21 cellular contexts compared by ENCODE assay signal in genomic region chr2:56416500-56417176, GRCh38.
DNase-seq lines count a peak whose midpoint lies in the region; ATAC-seq and TF ChIP-seq lines count a peak whose summit lies in the region.
"Had no signal": no experiment of that assay in that cellular context is flagged by ENCODE, and none has a peak within 500 bp of the region (broad histone marks: within the 10 kb centered on the region; RNA-seq: fewer than 3 reads in every experiment).

No MANE protein-coding gene starts in this region.

- H3K36me3 ChIP-seq in trophoblast cell (ENCODE audit: control insufficient read depth in 1 of 2, insufficient read depth in 2 of 2, low read length in 2 of 2), result no peaks in the 10 kb centered on the region
- H3K36me3 ChIP-seq in mucosa of descending colon (ENCODE audit: low read depth), result no peaks in the 10 kb centered on the region
- H3K36me3 ChIP-seq: BE2C had no signal

- H2AFZ ChIP-seq in trophoblast cell (ENCODE audit: insufficient read depth, low read length, poor library complexity), result no peak overlapping the region

- no peak overlapping the region for H3K4ac ChIP-seq in trophoblast cell (ENCODE audit: low read depth, low read length)

- H4K12ac ChIP-seq in trophoblast cell (ENCODE audit: low read depth, low read length), result no peak overlapping the region

- ATAC-seq in GM18868 (IDR thresholded peaks at IDR 0.05; ENCODE audit: unreplicated experiment) (peak; percentile 74), HG02840 (IDR thresholded peaks at IDR 0.05; ENCODE audit: low FRiP score, unreplicated experiment) (peak; percentile 70), HG03565 (IDR thresholded peaks at IDR 0.05; ENCODE audit: unreplicated experiment) (peak; percentile 50), mucosa of descending colon (no peak)

- no peak overlapping the region for H3K27ac ChIP-seq in trophoblast cell (ENCODE audit: low read depth, low read length)

- no peaks in the 10 kb centered on the region for H3K79me2 ChIP-seq in trophoblast cell (ENCODE audit: control insufficient read depth, insufficient read depth, low read length, poor library complexity)

- H3K18ac ChIP-seq in trophoblast cell (ENCODE audit: low read length), result no peak overlapping the region

- DNase-seq in GM10248 (ENCODE audit: extremely low spot score) (peak; percentile 1), kidney tubule cell (ENCODE audit: low spot score) (no peak), trophoblast cell (no peak), mucosa of descending colon (no peak)
- DNase-seq in activated CD4-positive, CD25-positive, alpha-beta regulatory T cell (lab: John Stamatoyannopoulos, UW), result no peak
- DNase-seq: 8988T; BE2C; CD4-positive, alpha-beta T cell; EL; GOT3; NCI-H1048; NCI-H1436 treated with DMSO at 0.1 percent for 48 hours; NCI-H2029 treated with DMSO at 0.1 percent for 48 hours; NCI-H69; NK-92 treated with Interleukin-12 subunit alpha and Interleukin-12 subunit beta, amount 100 ng/mL, for 24 hours; OCI-M1; RPMI8226; SIG-M5 had no signal

- TF ChIP-seq CTCF in GM10248 (IDR thresholded peaks at IDR 0.05; ENCODE audit: control extremely low read depth, extremely low read depth, low read depth, missing control alignments) (no peak), mucosa of descending colon (IDR thresholded peaks at IDR 0.05) (no peak)

- no peaks in the 10 kb centered on the region for H3K4me1 ChIP-seq in trophoblast cell (ENCODE audit: control insufficient read depth in 1 of 2, insufficient read depth in 2 of 2, low read length in 2 of 2)
- no peaks in the 10 kb centered on the region for H3K4me1 ChIP-seq in mucosa of descending colon (ENCODE audit: low read depth)
- H3K4me1 ChIP-seq: BE2C had no signal

- H3K79me1 ChIP-seq in trophoblast cell (ENCODE audit: low read length), result no peaks in the 10 kb centered on the region

- H2BK12ac ChIP-seq in trophoblast cell (ENCODE audit: low read length), result no peak overlapping the region

- H3K4me3 ChIP-seq in trophoblast cell (ENCODE audit: low read depth, low read length) (no peak overlapping the region), mucosa of descending colon (no peak overlapping the region)

- intact Hi-C loops in mucosa of descending colon (cut with DNase I, micrococcal nuclease), result no loop called here

- POLR2A ChIA-PET in GM10248 (lab: Yijun Ruan, JAX), result no interaction called here

- CTCF ChIA-PET in GM10248 (lab: Yijun Ruan, JAX), result no interaction called here

- no peak overlapping the region for H2BK5ac ChIP-seq in trophoblast cell (ENCODE audit: low read depth, low read length, poor library complexity)

- no CpG with 5 or more reads among the region's 1 CpG for WGBS in trophoblast cell (ENCODE audit: extremely low coverage, insufficient coverage, insufficient read length)

- H2AK5ac ChIP-seq in trophoblast cell (ENCODE audit: low read length), result no peak overlapping the region

- H2BK120ac ChIP-seq in trophoblast cell (ENCODE audit: insufficient read depth, low read length, poor library complexity), result no peak overlapping the region

- H4K91ac ChIP-seq in trophoblast cell (ENCODE audit: low read depth, low read length), result no peak overlapping the region

- H3K27me3 ChIP-seq in trophoblast cell (ENCODE audit: insufficient read depth, low read length), result no peaks in the 10 kb centered on the region
- H3K27me3 ChIP-seq: BE2C had no signal

- H4K8ac ChIP-seq in trophoblast cell (ENCODE audit: low read depth, low read length), result no peak overlapping the region

- H3K14ac ChIP-seq in trophoblast cell (ENCODE audit: low read length), result no peak overlapping the region

- H3K9ac ChIP-seq in trophoblast cell (ENCODE audit: low read length), result no peak overlapping the region

- H3K4me2 ChIP-seq in trophoblast cell (ENCODE audit: low read length), result no peak overlapping the region

- H3K9me3 ChIP-seq in trophoblast cell (ENCODE audit: insufficient read depth, low read depth, low read length) (peaks cover 3% of the 10 kb centered on the region), mucosa of descending colon (no peaks in the 10 kb centered on the region)
- H3K9me3 ChIP-seq: BE2C had no signal

- H3K23ac ChIP-seq in trophoblast cell (ENCODE audit: low read length), result no peak overlapping the region
